10 cellular contexts compared by ENCODE assay signal in the genomic region with DNA sequence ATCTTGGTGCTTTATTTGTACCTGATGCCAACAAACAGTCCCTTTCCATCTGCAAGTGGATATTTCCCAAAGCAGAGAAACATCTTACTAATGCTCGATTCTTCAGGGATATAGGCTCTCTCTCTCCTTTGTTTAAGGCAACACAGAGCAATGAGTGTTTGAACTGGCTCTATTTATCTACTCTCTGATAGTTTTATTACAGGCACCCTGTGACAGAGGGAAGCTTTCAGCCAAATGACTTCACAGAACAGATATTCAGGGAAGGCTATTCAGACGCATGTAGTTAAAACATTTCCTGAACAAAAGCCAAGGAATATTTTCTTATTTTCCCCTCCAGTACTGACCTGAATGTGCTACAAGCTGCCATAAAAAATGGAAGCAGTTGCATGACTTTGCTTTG.
DNase-seq lines count a peak whose midpoint lies in the region; ATAC-seq, FAIRE-seq and TF ChIP-seq lines count a peak whose summit lies in the region.
"Had no signal": no experiment of that assay in that cellular context is flagged by ENCODE, and none has a peak within 500 bp of the region (broad histone marks: within the 10 kb centered on the region; RNA-seq: fewer than 3 reads in every experiment).

No MANE protein-coding gene starts in this region.

- no peak for TF ChIP-seq POLR2A in A549 (IDR thresholded peaks at IDR 0.05; ENCODE audit: low read length)
- no peak for TF ChIP-seq POLR2A in HepG2 (IDR thresholded peaks at IDR 0.05; ENCODE audit: insufficient read depth in 1 of 2, low read depth in 2 of 2, low read length in 2 of 2)

- POLR2A ChIA-PET in A549 (lab: Yijun Ruan, JAX): no interaction called here
- POLR2A ChIA-PET in HepG2 (lab: Yijun Ruan, JAX): no interaction called here

- intact Hi-C loops in HepG2 (cut with micrococcal nuclease; ENCODE audit: unreplicated experiment): no loop called here

- H3K4me2 ChIP-seq in A549 (0 out of 3 replicates have a peak overlapping the region, but pooled peaks have one; percentile 10), astrocyte (ENCODE audit: low read length) (peak overlapping the region; percentile 60), HepG2 (ENCODE audit: low read depth, low read length) (no peak overlapping the region)
- H3K4me2 ChIP-seq: BLaER1 treated with 17β-estradiol and CSF1 and Interleukin-3, amounts not matched to agents 10 nM and 100 nM had no signal

- H3K27ac ChIP-seq in A549 (no peak overlapping the region), astrocyte (ENCODE audit: low read depth, low read length) (peak overlapping the region; percentile 31), HepG2 (ENCODE audit: extremely low read length, insufficient read depth, low read length) (no peak overlapping the region)
- H3K27ac ChIP-seq: BLaER1 treated with 17β-estradiol and CSF1 and Interleukin-3, amounts not matched to agents 10 nM and 100 nM had no signal

- H3K4me1 ChIP-seq in A549 (no peaks in the 10 kb centered on the region), astrocyte (ENCODE audit: insufficient read depth, low read length) (peaks cover 7% of the 10 kb centered on the region), HepG2 (ENCODE audit: insufficient read depth, low read length) (no peaks in the 10 kb centered on the region)
- H3K4me1 ChIP-seq: BLaER1 treated with 17β-estradiol and CSF1 and Interleukin-3, amounts not matched to agents 10 nM and 100 nM had no signal

- H3K27ac Mint-ChIP-seq in astrocyte (ENCODE audit: unreplicated experiment): no peak overlapping the region
- H3K27ac Mint-ChIP-seq: T-helper 1 cell treated with Interleukin-12 subunit alpha and Interleukin-12 subunit beta and Interleukin-4 antibody, amounts not matched to agents 30 μg/mL and 1 μg/mL, for 36 hours had no signal

- H2AFZ ChIP-seq in astrocyte (ENCODE audit: low read depth, low read length) (peak overlapping the region; percentile 18), HepG2 (ENCODE audit: low read length) (no peak overlapping the region)

- no peaks in the 10 kb centered on the region for H3K9me3 ChIP-seq in A549
- no peaks in the 10 kb centered on the region for H3K9me3 ChIP-seq in astrocyte (ENCODE audit: insufficient read depth, low read depth, low read length)
- H3K9me3 ChIP-seq in HepG2 (ENCODE audit: low read length): no peaks in the 10 kb centered on the region
- H3K9me3 ChIP-seq: BLaER1 treated with 17β-estradiol and CSF1 and Interleukin-3, amounts not matched to agents 10 nM and 100 nM had no signal

- in situ Hi-C loops in HepG2 (cut with HindIII; ENCODE audit: extremely low pct_ligation_motif_present, low pct_unique_long_range_greater_than_20kb): no loop called here

- peak in 1 of 2 experiments; percentile 53; a peak in 2 of 6 replicates for ATAC-seq in A549
- ATAC-seq in HG02885 (IDR thresholded peaks at IDR 0.05; ENCODE audit: poor library complexity, unreplicated experiment): no peak
- no peak for ATAC-seq in GM18517 (IDR thresholded peaks at IDR 0.05; ENCODE audit: unreplicated experiment)
- ATAC-seq in HepG2: no peak

- no peak overlapping the region for H3K4me3 Mint-ChIP-seq in astrocyte (ENCODE audit: unreplicated experiment)
- H3K4me3 Mint-ChIP-seq: T-helper 1 cell treated with Interleukin-12 subunit alpha and Interleukin-12 subunit beta and Interleukin-4 antibody, amounts not matched to agents 30 μg/mL and 1 μg/mL, for 36 hours had no signal

- no peaks in the 10 kb centered on the region for H3K36me3 Mint-ChIP-seq in astrocyte (ENCODE audit: low read depth, unreplicated experiment)

- no peaks in the 10 kb centered on the region for H3K27me3 Mint-ChIP-seq in astrocyte (ENCODE audit: low read depth, unreplicated experiment)

- BruUV-seq in HepG2 (replicated peaks; lab: Mats Ljungman, UMichigan): no TSS peak

- no peak overlapping the region for H3K4me3 ChIP-seq in A549
- H3K4me3 ChIP-seq in astrocyte (ENCODE audit: insufficient read depth, low read depth, low read length): no peak overlapping the region
- no peak overlapping the region for H3K4me3 ChIP-seq in HepG2 (replicated peaks in 1 of 3; ENCODE audit: insufficient read depth in 1 of 3, low read depth in 2 of 3, low read length in 3 of 3)
- H3K4me3 ChIP-seq: BLaER1 treated with 17β-estradiol and CSF1 and Interleukin-3, amounts not matched to agents 10 nM and 100 nM had no signal

- H3K36me3 ChIP-seq in astrocyte (ENCODE audit: insufficient read depth, low read length) (no peaks in the 10 kb centered on the region), HepG2 (replicated peaks in 1 of 2; ENCODE audit: control insufficient read depth in 1 of 2, insufficient read depth in 2 of 2, low read length in 2 of 2) (no peaks in the 10 kb centered on the region)
- H3K36me3 ChIP-seq: BLaER1 treated with 17β-estradiol and CSF1 and Interleukin-3, amounts not matched to agents 10 nM and 100 nM had no signal

- TF ChIP-seq EP300 in A549 (IDR thresholded peaks at IDR 0.05): no peak
- no peak for TF ChIP-seq EP300 in HepG2 (IDR thresholded peaks at IDR 0.05; ENCODE audit: low read depth in 2 of 2, low read length in 2 of 2)
- TF ChIP-seq EP300 in HepG2 (CRISPR knock-in tag; IDR thresholded peaks at IDR 0.05; ENCODE audit: borderline replicate concordance): no peak

- no peak for TF ChIP-seq RAD21 in A549 (conservative IDR thresholded peaks at IDR 0.05 in 1 of 2, IDR thresholded peaks at IDR 0.05 in 1 of 2)
- no peak for TF ChIP-seq RAD21 in HepG2 (CRISPR knock-in tag; IDR thresholded peaks at IDR 0.05)

- H3K4me1 Mint-ChIP-seq in astrocyte (ENCODE audit: low read depth, unreplicated experiment): peaks cover 7% of the 10 kb centered on the region

- H3K27me3 ChIP-seq in astrocyte (ENCODE audit: insufficient read depth, low read length): no peaks in the 10 kb centered on the region
- H3K27me3 ChIP-seq in HepG2 (ENCODE audit: control insufficient read depth in 1 of 2, insufficient read depth in 2 of 2, low read length in 2 of 2): 0 out of 5 replicates have a peak, but pooled peaks cover 0 to 2% of the 10 kb centered on the region in 2 experiments
- H3K27me3 ChIP-seq: BLaER1 treated with 17β-estradiol and CSF1 and Interleukin-3, amounts not matched to agents 10 nM and 100 nM had no signal

- TF ChIP-seq CTCF in A549 (IDR thresholded peaks at IDR 0.05) (no peak), astrocyte (IDR thresholded peaks at IDR 0.05; ENCODE audit: insufficient read depth, low read depth, low read length) (no peak), HepG2 (CRISPR knock-in tag; IDR thresholded peaks at IDR 0.05) (no peak), D721Med (IDR thresholded peaks at IDR 0.05; ENCODE audit: insufficient read depth, missing control alignments) (no peak)

- WGBS in A549 (ENCODE audit: missing lambda C conversion rate): 25% methylated on average over 2 of the region's 2 CpGs
- WGBS in HepG2 (ENCODE audit: low lambda C conversion rate): 3% methylated on average over 2 of the region's 2 CpGs

- no peak for FAIRE-seq in A549 (lab: Jason Lieb, UNC)
- peak; percentile 91 for FAIRE-seq in astrocyte (lab: Jason Lieb, UNC)
- no peak for FAIRE-seq in HepG2 (lab: Jason Lieb, UNC)
- no peak for FAIRE-seq in D721Med (lab: Jason Lieb, UNC)

- DNase-seq in A549 (ENCODE audit: low read depth in 1 of 2, low spot score in 1 of 2) (no peak), M059J (ENCODE audit: low read depth) (peak; percentile 62), astrocyte (ENCODE audit: low read depth) (peak; percentile 91), kidney glomerular epithelial cell (lab: John Stamatoyannopoulos, UW) (peak; percentile 7), HepG2 (ENCODE audit: low spot score) (no peak), D721Med (ENCODE audit: insufficient read length, low spot score) (no peak)

- no peaks in the 10 kb centered on the region for H3K9me3 Mint-ChIP-seq in astrocyte (ENCODE audit: unreplicated experiment)
- H3K9me3 Mint-ChIP-seq: T-helper 1 cell treated with Interleukin-12 subunit alpha and Interleukin-12 subunit beta and Interleukin-4 antibody, amounts not matched to agents 30 μg/mL and 1 μg/mL, for 36 hours had no signal

- CTCF ChIA-PET in A549 (lab: Yijun Ruan, JAX): no interaction called here
- CTCF ChIA-PET in HepG2 (lab: Yijun Ruan, JAX; ENCODE audit: low intra/inter-chr PET ratio, low total read pairs): no interaction called here

- H3K79me2 ChIP-seq in astrocyte (ENCODE audit: insufficient read depth, low read length) (no peaks in the 10 kb centered on the region), HepG2 (ENCODE audit: insufficient read depth, low read length) (no peaks in the 10 kb centered on the region)

- H4K20me1 ChIP-seq in astrocyte (ENCODE audit: insufficient read depth, low read length) (no peaks in the 10 kb centered on the region), HepG2 (ENCODE audit: insufficient read depth, low read length) (no peaks in the 10 kb centered on the region)
- H4K20me1 ChIP-seq: BLaER1 treated with 17β-estradiol and CSF1 and Interleukin-3, amounts not matched to agents 10 nM and 100 nM had no signal

- H3K9ac ChIP-seq in astrocyte (ENCODE audit: low read length): peak overlapping the region; percentile 36
- no peak overlapping the region for H3K9ac ChIP-seq in HepG2 (ENCODE audit: insufficient read depth, low read depth, low read length)
- H3K9ac ChIP-seq: BLaER1 treated with 17β-estradiol and CSF1 and Interleukin-3, amounts not matched to agents 10 nM and 100 nM had no signal

TF ChIP-seq in A549, 52 proteins besides CTCF, POLR2A, EP300 and RAD21 (continues in another document):
- no peak for TF ChIP-seq ZSCAN20 (CRISPR knock-in tag; IDR thresholded peaks at IDR 0.05)
- TF ChIP-seq CBX8 (IDR thresholded peaks at IDR 0.05): no peak
- no peak for TF ChIP-seq EHMT2 (IDR thresholded peaks at IDR 0.05; ENCODE audit: low read depth)
- TF ChIP-seq EHF (CRISPR knock-in tag; IDR thresholded peaks at IDR 0.05): no peak
- TF ChIP-seq MAZ (IDR thresholded peaks at IDR 0.05; ENCODE audit: borderline replicate concordance, low read depth, low read length): no peak
- no peak for TF ChIP-seq NPAS2 (CRISPR knock-in tag; IDR thresholded peaks at IDR 0.05; ENCODE audit: borderline replicate concordance)
- no peak for TF ChIP-seq SMC3 (IDR thresholded peaks at IDR 0.05)
- no peak for TF ChIP-seq RCOR1 (IDR thresholded peaks at IDR 0.05; ENCODE audit: low read depth, low read length)
- TF ChIP-seq NR3C1 (IDR thresholded peaks at IDR 0.05): no peak
- no peak for TF ChIP-seq KDM5A (IDR thresholded peaks at IDR 0.05)

TF ChIP-seq in HepG2, 621 proteins besides CTCF, POLR2A, EP300 and RAD21 (continues in another document):
- TF ChIP-seq NFKB2 (CRISPR knock-in tag; IDR thresholded peaks at IDR 0.05; ENCODE audit: borderline replicate concordance): no peak
- TF ChIP-seq ZNF629 (CRISPR knock-in tag; conservative IDR thresholded peaks at IDR 0.05): no peak
- no peak for TF ChIP-seq ZNF782 (CRISPR knock-in tag; IDR thresholded peaks at IDR 0.05; ENCODE audit: borderline replicate concordance)
- no peak for TF ChIP-seq SPEN (CRISPR knock-in tag; IDR thresholded peaks at IDR 0.05; ENCODE audit: low read depth)
- TF ChIP-seq KLF16 (CRISPR knock-in tag; IDR thresholded peaks at IDR 0.05): no peak
- no peak for TF ChIP-seq ONECUT2 (CRISPR knock-in tag; IDR thresholded peaks at IDR 0.05)
- no peak for TF ChIP-seq ZNF543 (CRISPR knock-in tag; IDR thresholded peaks at IDR 0.05)
- no peak for TF ChIP-seq ELF1 (CRISPR knock-in tag; IDR thresholded peaks at IDR 0.05)
- no peak for TF ChIP-seq KMT2A (CRISPR knock-in tag; IDR thresholded peaks at IDR 0.05)
- no peak for TF ChIP-seq U2AF2 (IDR thresholded peaks at IDR 0.05; ENCODE audit: low read depth, low read length)

Comparison
In these comparisons a context has a peak if more than half of its experiments do, and no peak if none do; other contexts are left out.
1. DNase-seq: peak in M059J (single experiment), astrocyte (single experiment) and kidney glomerular epithelial cell (single experiment); none in A549 (0 of 2), HepG2 (single experiment) and D721Med (single experiment).